Comparison of ENCODE assay signal across 8 cellular contexts in the genomic region with DNA sequence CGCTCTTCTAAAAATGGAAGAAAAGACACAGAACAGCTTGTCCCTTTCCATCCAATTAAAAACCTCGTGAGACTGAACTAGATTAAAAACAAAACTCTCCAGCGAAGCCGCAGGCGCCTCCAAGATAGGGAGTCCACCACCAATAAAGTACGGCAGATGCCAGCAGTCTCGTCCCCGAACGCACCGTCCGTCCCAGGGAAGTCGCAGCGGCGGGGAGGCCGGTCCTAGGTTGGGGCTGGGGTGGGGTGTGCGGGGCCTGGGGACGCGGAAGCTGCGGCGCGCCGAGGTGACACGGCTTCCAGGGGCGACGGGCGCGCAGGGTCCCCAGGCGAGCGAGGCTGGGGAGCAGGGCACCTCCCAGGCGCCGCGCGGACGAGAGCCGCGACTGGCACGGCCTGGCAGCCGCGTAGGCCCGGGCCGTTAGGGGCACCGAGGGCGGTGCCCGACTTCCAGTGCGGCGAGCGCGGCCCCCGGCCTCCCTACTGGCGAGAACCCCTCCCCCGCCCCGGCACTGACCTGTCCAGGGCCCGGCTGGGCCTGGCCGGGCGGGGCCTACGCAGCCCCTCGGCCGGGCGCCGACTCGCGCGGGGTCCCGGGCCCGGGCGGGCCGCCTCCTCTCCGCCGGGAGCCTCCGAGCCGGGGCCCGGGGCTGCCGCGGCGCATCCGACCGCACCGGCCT. TPM values are rescaled to one million over a fixed set of nuclear protein-coding genes. Genes with fewer than 3 reads are reported as not detected.
DNase-seq lines count a peak whose midpoint lies in the region; ATAC-seq and TF ChIP-seq lines count a peak whose summit lies in the region.

No MANE protein-coding gene starts in this region.

- H3K36me3 ChIP-seq in DOHH2 (ENCODE audit: control insufficient read depth, low read length) (peaks cover 33% of the 10 kb centered on the region), mesendoderm (ENCODE audit: control insufficient read depth, insufficient read depth, low read length) (no peaks in the 10 kb centered on the region)

- peak overlapping the region; percentile 51 for H3K23ac ChIP-seq in mesendoderm (ENCODE audit: low read length)

- ATAC-seq in GM21423 (IDR thresholded peaks at IDR 0.05; ENCODE audit: unreplicated experiment) = peak; percentile 20

- peak; percentile 52 for DNase-seq in HuH-7 (ENCODE audit: low spot score)
- peak; percentile 11 to 38 for DNase-seq in activated CD4-positive, alpha-beta T cell treated with anti-CD3 and anti-CD28 coated beads for 24 hours (ENCODE audit: low read depth in 2 of 2)
- peak; percentile 80 for DNase-seq in coronary artery (ENCODE audit: low spot score)
- DNase-seq in mesendoderm = no peak
- DNase-seq in stimulated activated CD8-positive, alpha-beta memory T cell treated with anti-CD3 and anti-CD28 coated beads, Interleukin-2, amount 100 ng/mL, for 48 hours (ENCODE audit: low read depth in 2 of 2) = peak; percentile 28 to 40
- DNase-seq in SKM-1 treated with dmso at 0.1 percent for 144 hours (lab: John Stamatoyannopoulos, UW; ENCODE audit: unreplicated experiment) = no peak

- no peak overlapping the region for H2BK15ac ChIP-seq in mesendoderm (replicated peaks; ENCODE audit: low read depth)

- no peak for TF ChIP-seq CTCF in DOHH2 (IDR thresholded peaks at IDR 0.05; ENCODE audit: low read depth, low read length, poor library complexity, severe bottlenecking)
- TF ChIP-seq CTCF in coronary artery (IDR thresholded peaks at IDR 0.05) = no peak

- H3K79me2 ChIP-seq in DOHH2 (ENCODE audit: control insufficient read depth, low read length) = peaks cover 52% of the 10 kb centered on the region
- H3K79me2 ChIP-seq in mesendoderm (ENCODE audit: control insufficient read depth, insufficient read depth, low read length) = no peaks in the 10 kb centered on the region

- H3K4me3 ChIP-seq in DOHH2 (ENCODE audit: low read length) (peak overlapping the region; percentile 89), coronary artery (peak overlapping the region; percentile 86), mesendoderm (ENCODE audit: low read length) (peak overlapping the region; percentile 51)

- no peaks in the 10 kb centered on the region for H3K79me1 ChIP-seq in mesendoderm (ENCODE audit: low read length)

- no peaks in the 10 kb centered on the region for H3K9me3 ChIP-seq in DOHH2 (ENCODE audit: control insufficient read depth, insufficient read depth, low read length)

- peak overlapping the region; percentile 90 for H3K56ac ChIP-seq in mesendoderm (ENCODE audit: low read length)

- H3K4me2 ChIP-seq in DOHH2 (ENCODE audit: low read length) (peak overlapping the region; percentile 87), mesendoderm (ENCODE audit: low read length) (peak overlapping the region; percentile 41)

- H4K20me1 ChIP-seq in DOHH2 (ENCODE audit: control insufficient read depth, insufficient read depth, low read depth, low read length) = peaks cover 5% of the 10 kb centered on the region

- peak overlapping the region; percentile 69 for H2BK120ac ChIP-seq in mesendoderm (ENCODE audit: low read depth, low read length)

- no peaks in the 10 kb centered on the region for H3K9me2 ChIP-seq in DOHH2 (replicated peaks; ENCODE audit: control insufficient read depth, low read length)

- H2BK5ac ChIP-seq in mesendoderm (ENCODE audit: low read length) = no peak overlapping the region

- H4K8ac ChIP-seq in mesendoderm (ENCODE audit: low read depth, low read length) = no peak overlapping the region

- H3K4me1 ChIP-seq in DOHH2 (ENCODE audit: control insufficient read depth, low read length) = peaks cover 55% of the 10 kb centered on the region
- H3K4me1 ChIP-seq in mesendoderm (ENCODE audit: control insufficient read depth, low read depth, low read length) = peaks cover 10% of the 10 kb centered on the region

- no peaks in the 10 kb centered on the region for H3K27me3 ChIP-seq in DOHH2 (ENCODE audit: control insufficient read depth, low read length)
- H3K27me3 ChIP-seq in mesendoderm (ENCODE audit: insufficient read depth, low read length, poor library complexity) = peaks cover 16% of the 10 kb centered on the region

- peak overlapping the region; percentile 75 for H3K9ac ChIP-seq in mesendoderm (ENCODE audit: low read length)

- WGBS in mesendoderm (ENCODE audit: extremely low coverage, insufficient coverage, low lambda C conversion rate) = no CpG with 5 or more reads among the region's 78 CpGs

- peak overlapping the region; percentile 74 for H3K4ac ChIP-seq in mesendoderm (ENCODE audit: low read depth, low read length)

- peaks cover 2% of the 10 kb centered on the region; the same call in 1 of the 2 replicates for H3F3A ChIP-seq in DOHH2 (ENCODE audit: control insufficient read depth, insufficient read depth)

- no peak overlapping the region for H4K5ac ChIP-seq in mesendoderm (ENCODE audit: low read length)

- H3K27ac ChIP-seq in DOHH2 (ENCODE audit: low read depth, low read length) = peak overlapping the region; percentile 18; the same call in 1 of the 2 replicates
- H3K27ac ChIP-seq in coronary artery = peak overlapping the region; percentile 99
- H3K27ac ChIP-seq in mesendoderm (ENCODE audit: low read depth, low read length) = no peak overlapping the region

- peak overlapping the region; percentile 94 for H3K18ac ChIP-seq in mesendoderm (ENCODE audit: low read length)

- H2AK5ac ChIP-seq in mesendoderm (ENCODE audit: low read length) = no peak overlapping the region

RNA-seq across cellular contexts. Expression of gene A3GALT2, which starts 28.3 kb away (rescaled TPM):
- not detected for polyA plus RNA-seq in mesendoderm (2013, experiment 1 of 2)
- not detected for polyA plus RNA-seq in mesendoderm (2013, experiment 2 of 2)

Comparison
In these comparisons a context has a peak if more than half of its experiments do, and no peak if none do; other contexts are left out.
1. DNase-seq: peak in HuH-7 (single experiment), activated CD4-positive, alpha-beta T cell treated with anti-CD3 and anti-CD28 coated beads for 24 hours (2 of 2), coronary artery (single experiment) and stimulated activated CD8-positive, alpha-beta memory T cell treated with anti-CD3 and anti-CD28 coated beads, Interleukin-2, amount 100 ng/mL, for 48 hours (2 of 2); none in mesendoderm (single experiment) and SKM-1 treated with dmso at 0.1 percent for 144 hours (single experiment).
2. Peak in every context shown above with its lines, with median percentiles within 50 percentile points of each other: H3K4me3 ChIP-seq.